ENCODE assay signal across 15 cellular contexts in the genomic region with DNA sequence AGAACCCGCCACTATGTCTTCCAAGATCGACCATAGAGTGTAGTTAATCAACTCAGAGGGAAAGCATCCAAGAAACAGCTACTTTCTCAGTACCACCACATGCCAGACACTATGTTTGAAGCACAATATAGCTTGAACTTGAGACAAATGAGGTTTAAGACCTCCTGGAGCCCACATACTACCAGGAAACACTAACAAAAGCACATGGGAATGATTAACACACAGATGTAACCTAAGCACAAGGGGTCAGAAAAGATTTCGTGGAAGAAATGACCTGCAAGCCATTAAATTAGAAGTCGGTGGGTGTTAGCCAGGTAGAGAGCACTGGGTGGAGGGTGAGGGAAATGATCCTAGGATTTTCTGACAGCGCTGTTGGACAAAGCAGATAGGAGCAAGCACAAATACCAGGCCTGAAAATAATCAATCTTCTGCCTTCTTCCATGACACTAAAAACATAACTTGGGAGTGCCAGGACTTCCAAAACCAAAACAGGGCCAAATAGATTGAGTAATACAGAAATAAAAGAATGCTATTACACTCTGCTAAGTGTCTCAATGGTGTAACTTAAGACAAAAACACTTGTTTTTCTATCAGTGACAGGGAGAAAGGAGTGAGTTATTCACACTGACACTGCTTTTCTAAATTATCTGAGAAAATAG.
DNase-seq lines count a peak whose midpoint lies in the region; ATAC-seq, FAIRE-seq and TF ChIP-seq lines count a peak whose summit lies in the region.
"Had no signal": no experiment of that assay in that cellular context is flagged by ENCODE, and none has a peak within 500 bp of the region (broad histone marks: within the 10 kb centered on the region; RNA-seq: fewer than 3 reads in every experiment).

No MANE protein-coding gene starts in this region.

- no peak overlapping the region for H3K18ac ChIP-seq in H9 (ENCODE audit: insufficient read length, low read depth, low read length)

- TF ChIP-seq POLR2A in GM12891 (IDR thresholded peaks at IDR 0.05; ENCODE audit: low read depth, low read length), result no peak

- no peak overlapping the region for H2AK5ac ChIP-seq in H9 (ENCODE audit: insufficient read length, low read length)

- H3K27me3 ChIP-seq in fibroblast of lung (ENCODE audit: control insufficient read depth, insufficient read depth, low read length) (no peaks in the 10 kb centered on the region), H9 (ENCODE audit: insufficient read depth, low read length) (no peaks in the 10 kb centered on the region)

- H4K5ac ChIP-seq in H9 (ENCODE audit: insufficient read length, low read depth, low read length), result no peak overlapping the region

- H3K56ac ChIP-seq in H9 (ENCODE audit: insufficient read length, low read depth, low read length), result no peak overlapping the region

- H2BK12ac ChIP-seq in H9 (ENCODE audit: insufficient read length, low read depth, low read length), result no peak overlapping the region

- H3K14ac ChIP-seq in H9 (ENCODE audit: insufficient read depth, low read length), result no peak overlapping the region

- H3K27ac ChIP-seq in fibroblast of lung (ENCODE audit: insufficient read depth, low read length) (no peak overlapping the region), H9 (ENCODE audit: insufficient read length, low read depth, low read length) (no peak overlapping the region)
- H3K27ac ChIP-seq: epithelial cell of prostate had no signal

- no peak for ATAC-seq in stimulated activated naive CD8-positive, alpha-beta T cell treated with anti-CD3 and anti-CD28 coated beads, Interleukin-15, amount 100 ng/mL, for 72 hours
- ATAC-seq in naive thymus-derived CD8-positive, alpha-beta T cell, result no peak
- no peak for ATAC-seq in GM18520 (IDR thresholded peaks at IDR 0.05; ENCODE audit: unreplicated experiment)

- no peak overlapping the region for H3K4me2 ChIP-seq in fibroblast of lung (ENCODE audit: extremely low read depth, insufficient read depth, low read length)
- no peak overlapping the region for H3K4me2 ChIP-seq in H9 (ENCODE audit: insufficient read depth, insufficient read length, low read length)

- H3K79me1 ChIP-seq in H9 (ENCODE audit: insufficient read depth, low read depth, low read length, poor library complexity, severe bottlenecking), result no peaks in the 10 kb centered on the region

- H4K20me1 ChIP-seq in fibroblast of lung (ENCODE audit: control insufficient read depth, extremely low read depth, insufficient read depth, low read length) (no peaks in the 10 kb centered on the region), H9 (ENCODE audit: control insufficient read depth, insufficient read depth, insufficient read length) (no peaks in the 10 kb centered on the region)

- H3K36me3 ChIP-seq in fibroblast of lung (ENCODE audit: control insufficient read depth, insufficient read depth, low read length), result no peaks in the 10 kb centered on the region
- H3K36me3 ChIP-seq: HAP-1 had no signal

- H3K79me2 ChIP-seq in fibroblast of lung (ENCODE audit: control insufficient read depth, insufficient read depth, low read length) (no peaks in the 10 kb centered on the region), H9 (ENCODE audit: insufficient read depth, low read length) (no peaks in the 10 kb centered on the region)

- H2BK120ac ChIP-seq in H9 (ENCODE audit: low read depth, low read length, poor library complexity, severe bottlenecking), result no peak overlapping the region

- H3K23me2 ChIP-seq in H9 (ENCODE audit: insufficient read length, low read depth, low read length, poor library complexity, severe bottlenecking), result no peaks in the 10 kb centered on the region

- peaks cover 88% of the 10 kb centered on the region for H3K4me1 Mint-ChIP-seq in stimulated activated naive CD8-positive, alpha-beta T cell treated with anti-CD3 and anti-CD28 coated beads, Interleukin-15, Interleukin-2, amounts not matched to agents 100 ng/mL and 50 ng/mL, for 24 hours (ENCODE audit: low read depth)
- peaks cover 88% of the 10 kb centered on the region for H3K4me1 Mint-ChIP-seq in stimulated activated naive CD8-positive, alpha-beta T cell treated with anti-CD3 and anti-CD28 coated beads, Interleukin-15, amount 100 ng/mL, for 72 hours
- peaks cover 35 to 91% (median 84%) of the 10 kb centered on the region in 4 donors for H3K4me1 Mint-ChIP-seq in naive thymus-derived CD8-positive, alpha-beta T cell
- H3K4me1 Mint-ChIP-seq in H9, result peaks cover 15 to 25% of the 10 kb centered on the region in 2 experiments

- no peaks in the 10 kb centered on the region for H3K9me3 ChIP-seq in fibroblast of lung (ENCODE audit: control insufficient read depth, insufficient read depth, low read depth, low read length)
- H3K9me3 ChIP-seq in H9 (ENCODE audit: control insufficient read depth, low read depth, low read length), result no peaks in the 10 kb centered on the region
- H3K9me3 ChIP-seq: HAP-1 had no signal

- no peak overlapping the region for H2BK5ac ChIP-seq in H9 (ENCODE audit: insufficient read length, low read length)

- peak overlapping the region; percentile 17 for H3K27ac Mint-ChIP-seq in stimulated activated naive CD8-positive, alpha-beta T cell treated with anti-CD3 and anti-CD28 coated beads, Interleukin-15, Interleukin-2, amounts not matched to agents 100 ng/mL and 50 ng/mL, for 24 hours
- no peak overlapping the region for H3K27ac Mint-ChIP-seq in stimulated activated naive CD8-positive, alpha-beta T cell treated with anti-CD3 and anti-CD28 coated beads, Interleukin-15, amount 100 ng/mL, for 72 hours
- peak overlapping the region; percentile 1 to 99 (median 94) for H3K27ac Mint-ChIP-seq in naive thymus-derived CD8-positive, alpha-beta T cell
- no peak overlapping the region for H3K27ac Mint-ChIP-seq in H9
- H3K27ac Mint-ChIP-seq: activated T-cell treated with anti-CD3 and anti-CD28 coated beads, Interleukin-2, amount 50 U/mL, for 24 hours had no signal

- peaks cover 2% of the 10 kb centered on the region for H3K4me1 ChIP-seq in fibroblast of lung (ENCODE audit: control insufficient read depth, extremely low read depth, insufficient read depth, low read length)
- H3K4me1 ChIP-seq in H9 (ENCODE audit: insufficient read depth, low read length), result peaks cover 9% of the 10 kb centered on the region; the same call in 1 of the 2 replicates
- H3K4me1 ChIP-seq: HAP-1 had no signal

- H4K8ac ChIP-seq in H9 (replicated peaks; ENCODE audit: insufficient read length, low read depth, low read length), result no peak overlapping the region

- WGBS in H9 (ENCODE audit: extremely low coverage, insufficient read length, low lambda C conversion rate), result no CpG with 5 or more reads among the region's 5 CpGs

- H3K9ac ChIP-seq in fibroblast of lung (ENCODE audit: insufficient read depth, low read length) (no peak overlapping the region), H9 (ENCODE audit: extremely low read depth, insufficient read length, low read length) (no peak overlapping the region)

- no peak overlapping the region for H3K4me3 ChIP-seq in fibroblast of lung (replicated peaks in 1 of 4; ENCODE audit: control extremely low read depth in 1 of 4, insufficient read depth in 1 of 4, low read depth in 3 of 4, low read length in 4 of 4)
- H3K4me3 ChIP-seq: HAP-1 had no signal

- H3K27me3 Mint-ChIP-seq in stimulated activated naive CD8-positive, alpha-beta T cell treated with anti-CD3 and anti-CD28 coated beads, Interleukin-15, Interleukin-2, amounts not matched to agents 100 ng/mL and 50 ng/mL, for 24 hours, result no peaks in the 10 kb centered on the region
- H3K27me3 Mint-ChIP-seq in stimulated activated naive CD8-positive, alpha-beta T cell treated with anti-CD3 and anti-CD28 coated beads, Interleukin-15, amount 100 ng/mL, for 72 hours, result no peaks in the 10 kb centered on the region
- H3K27me3 Mint-ChIP-seq in naive thymus-derived CD8-positive, alpha-beta T cell, result no peaks in the 10 kb centered on the region
- no peaks in the 10 kb centered on the region for H3K27me3 Mint-ChIP-seq in H9 (ENCODE audit: low read depth)
- H3K27me3 Mint-ChIP-seq: activated T-cell treated with anti-CD3 and anti-CD28 coated beads, Interleukin-2, amount 50 U/mL, for 24 hours; naive B cell had no signal

- H3K9me3 Mint-ChIP-seq in stimulated activated naive CD8-positive, alpha-beta T cell treated with anti-CD3 and anti-CD28 coated beads, Interleukin-15, Interleukin-2, amounts not matched to agents 100 ng/mL and 50 ng/mL, for 24 hours, result no peaks in the 10 kb centered on the region
- H3K9me3 Mint-ChIP-seq in stimulated activated naive CD8-positive, alpha-beta T cell treated with anti-CD3 and anti-CD28 coated beads, Interleukin-15, amount 100 ng/mL, for 72 hours, result no peaks in the 10 kb centered on the region
- no peaks in the 10 kb centered on the region for H3K9me3 Mint-ChIP-seq in naive thymus-derived CD8-positive, alpha-beta T cell
- no peaks in the 10 kb centered on the region for H3K9me3 Mint-ChIP-seq in H9
- H3K9me3 Mint-ChIP-seq: activated T-cell treated with anti-CD3 and anti-CD28 coated beads, Interleukin-2, amount 50 U/mL, for 24 hours; naive B cell had no signal

- H3K23ac ChIP-seq in H9 (ENCODE audit: insufficient read length, low read depth, low read length), result no peak overlapping the region

- H3K36me3 Mint-ChIP-seq in stimulated activated naive CD8-positive, alpha-beta T cell treated with anti-CD3 and anti-CD28 coated beads, Interleukin-15, Interleukin-2, amounts not matched to agents 100 ng/mL and 50 ng/mL, for 24 hours (ENCODE audit: low read depth), result peaks cover 2% of the 10 kb centered on the region
- peaks cover 0 to 9% (median 0%) of the 10 kb centered on the region in 3 donors for H3K36me3 Mint-ChIP-seq in naive thymus-derived CD8-positive, alpha-beta T cell
- H3K36me3 Mint-ChIP-seq in H9 (ENCODE audit: insufficient read depth in 1 of 3, low read depth in 3 of 3), result no peaks in the 10 kb centered on the region; a peak in 1 of 7 replicates

- H2BK20ac ChIP-seq in H9 (ENCODE audit: low read depth, low read length, poor library complexity, severe bottlenecking), result no peak overlapping the region

- H3K4me3 Mint-ChIP-seq in stimulated activated naive CD8-positive, alpha-beta T cell treated with anti-CD3 and anti-CD28 coated beads, Interleukin-15, Interleukin-2, amounts not matched to agents 100 ng/mL and 50 ng/mL, for 24 hours, result no peak overlapping the region
- H3K4me3 Mint-ChIP-seq in stimulated activated naive CD8-positive, alpha-beta T cell treated with anti-CD3 and anti-CD28 coated beads, Interleukin-15, amount 100 ng/mL, for 72 hours, result no peak overlapping the region
- peak overlapping the region in 3 of 10 donors; percentile 3 to 38 (median 18) for H3K4me3 Mint-ChIP-seq in naive thymus-derived CD8-positive, alpha-beta T cell
- no peak overlapping the region for H3K4me3 Mint-ChIP-seq in H9
- H3K4me3 Mint-ChIP-seq: activated T-cell treated with anti-CD3 and anti-CD28 coated beads, Interleukin-2, amount 50 U/mL, for 24 hours had no signal

- H4K91ac ChIP-seq in H9 (ENCODE audit: insufficient read length, low read depth, low read length), result no peak overlapping the region

- no peak for TF ChIP-seq CTCF in fibroblast of lung (conservative IDR thresholded peaks at IDR 0.05 in 1 of 2, IDR thresholded peaks at IDR 0.05 in 1 of 2; ENCODE audit: low read depth in 1 of 2, low read length in 2 of 2)
- no peak for TF ChIP-seq CTCF in H9 (conservative IDR thresholded peaks at IDR 0.05)

- no peak for DNase-seq in stimulated activated naive CD8-positive, alpha-beta T cell treated with anti-CD3 and anti-CD28 coated beads, Interleukin-15, amount 100 ng/mL, for 72 hours
- DNase-seq in fibroblast of lung (ENCODE audit: low read depth in 2 of 2), result peak; percentile 56 to 70
- no peak for DNase-seq in naive thymus-derived CD8-positive, alpha-beta T cell
- no peak for DNase-seq in GM12891 (ENCODE audit: insufficient read length, low spot score)
- no peak for DNase-seq in H9
- DNase-seq in COLO668 (lab: John Stamatoyannopoulos, UW; ENCODE audit: unreplicated experiment), result no peak
- DNase-seq: activated CD4-positive, CD25-positive, alpha-beta regulatory T cell treated with anti-CD3 and anti-CD28 coated beads, Interleukin-2, amount 50 U/mL, for 72 hours; activated T-cell treated with anti-CD3 and anti-CD28 coated beads, Interleukin-2, amount 50 U/mL, for 24 hours; central memory CD4-positive, alpha-beta T cell; naive B cell; NCI-H2227 treated with DMSO at 0.1 percent for 48 hours had no signal

- no peak overlapping the region for H2BK15ac ChIP-seq in H9 (ENCODE audit: low read depth, low read length)

- FAIRE-seq in GM12891 (lab: Jason Lieb, UNC), result no peak

- H2AFZ ChIP-seq in fibroblast of lung (ENCODE audit: low read length) (no peak overlapping the region), H9 (ENCODE audit: low read length) (no peak overlapping the region)

- POLR2A ChIA-PET in naive thymus-derived CD8-positive, alpha-beta T cell (lab: Charles Lee), result interaction anchor here (0.9 kb wide), 1 partner anchor 9 kb away, joined by 3 read pairs; no protein-coding TSS in a partner anchor

- H3T11ph ChIP-seq in H9 (ENCODE audit: low read length), result no peak overlapping the region

- no peak overlapping the region for H3K4ac ChIP-seq in H9 (ENCODE audit: low read depth, low read length)

Comparison
In these comparisons a context has a peak if more than half of its experiments do, and no peak if none do; other contexts are left out.
1. H3K27ac Mint-ChIP-seq: peak in stimulated activated naive CD8-positive, alpha-beta T cell treated with anti-CD3 and anti-CD28 coated beads, Interleukin-15, Interleukin-2, amounts not matched to agents 100 ng/mL and 50 ng/mL, for 24 hours (single experiment) and naive thymus-derived CD8-positive, alpha-beta T cell (10 of 10); none in stimulated activated naive CD8-positive, alpha-beta T cell treated with anti-CD3 and anti-CD28 coated beads, Interleukin-15, amount 100 ng/mL, for 72 hours (0 of 2) and H9 (0 of 3).
2. DNase-seq: peak in fibroblast of lung (2 of 2); none in stimulated activated naive CD8-positive, alpha-beta T cell treated with anti-CD3 and anti-CD28 coated beads, Interleukin-15, amount 100 ng/mL, for 72 hours (0 of 2), naive thymus-derived CD8-positive, alpha-beta T cell (0 of 10), GM12891 (single experiment), H9 (single experiment) and COLO668 (single experiment).